In the genomic region with DNA sequence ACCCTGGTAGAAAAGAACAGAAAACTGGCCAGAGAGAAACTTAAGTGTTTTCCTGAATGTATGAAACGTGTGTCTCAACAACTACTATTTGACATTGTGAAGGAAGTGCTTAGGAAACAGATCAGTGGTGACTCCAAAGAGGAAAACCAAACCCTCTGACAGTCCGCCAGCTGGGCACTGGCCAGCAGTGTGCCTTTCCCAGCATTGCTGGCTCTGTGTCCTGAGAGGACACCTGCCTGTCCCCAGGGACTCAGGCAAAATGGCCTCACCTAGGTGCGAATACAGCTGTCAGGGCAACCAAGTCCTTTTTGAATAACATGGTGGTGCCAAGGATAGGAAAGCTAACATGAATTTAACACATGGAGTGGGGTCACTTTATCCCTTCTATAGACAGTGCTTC, we compare ENCODE assay signal across 17 cellular contexts.
DNase-seq lines count a peak whose midpoint lies in the region; ATAC-seq and TF ChIP-seq lines count a peak whose summit lies in the region.
"Had no signal": no experiment of that assay in that cellular context is flagged by ENCODE, and none has a peak within 500 bp of the region (broad histone marks: within the 10 kb centered on the region; RNA-seq: fewer than 3 reads in every experiment).

No MANE protein-coding gene starts in this region.

- no peaks in the 10 kb centered on the region for H3F3A ChIP-seq in neural progenitor cell (ENCODE audit: low read depth)
- no peaks in the 10 kb centered on the region for H3F3A ChIP-seq in SK-N-SH (replicated peaks; ENCODE audit: insufficient read depth)

- H3K9me3 Mint-ChIP-seq in neural progenitor cell (no peaks in the 10 kb centered on the region), endothelial cell (ENCODE audit: unreplicated experiment) (no peaks in the 10 kb centered on the region)

- CTCF ChIA-PET in SK-N-SH (lab: Yijun Ruan, JAX), result no interaction called here

- WGBS in SK-N-SH (ENCODE audit: low lambda C conversion rate), result 54% methylated on average over 3 of the region's 3 CpGs

- TF ChIP-seq RAD21 in SK-N-SH (IDR thresholded peaks at IDR 0.05; ENCODE audit: low read length), result no peak

- no peak for TF ChIP-seq CTCF in neural progenitor cell (IDR thresholded peaks at IDR 0.05)
- no peak for TF ChIP-seq CTCF in SK-N-SH (IDR thresholded peaks at IDR 0.05)
- no peak for TF ChIP-seq CTCF in endothelial cell (IDR thresholded peaks at IDR 0.05; ENCODE audit: unreplicated experiment)

- H3K79me2 ChIP-seq in neural progenitor cell (ENCODE audit: low read depth) (no peaks in the 10 kb centered on the region), SK-N-SH (ENCODE audit: insufficient read depth) (no peaks in the 10 kb centered on the region)

- H3K4me1 ChIP-seq in neural progenitor cell (no peaks in the 10 kb centered on the region), SK-N-SH (ENCODE audit: control insufficient read depth in 1 of 2, insufficient read depth in 2 of 2, low read depth in 1 of 2, low read length in 1 of 2) (no peaks in the 10 kb centered on the region)
- H3K4me1 ChIP-seq: lower lobe of right lung had no signal

- H3K4me2 ChIP-seq in neural progenitor cell (no peak overlapping the region), SK-N-SH (no peak overlapping the region)

- H3K4me1 Mint-ChIP-seq in neural progenitor cell (no peaks in the 10 kb centered on the region), endothelial cell (ENCODE audit: unreplicated experiment) (peaks cover 3% of the 10 kb centered on the region)
- H3K4me1 Mint-ChIP-seq: T-helper 17 cell had no signal

- peak; percentile 64 for DNase-seq in DMS153 treated with DMSO at 0.1 percent for 48 hours (lab: John Stamatoyannopoulos, UW; ENCODE audit: unreplicated experiment)
- peak; percentile 47 for DNase-seq in NCI-H2081 treated with DMSO at 0.1 percent for 48 hours (lab: John Stamatoyannopoulos, UW)
- peak; percentile 85 for DNase-seq in Right ventricle myocardium superior
- DNase-seq in pons (ENCODE audit: low spot score), result peak; percentile 50
- DNase-seq in neural progenitor cell (ENCODE audit: low spot score), result no peak
- DNase-seq in SK-N-SH, result no peak
- no peak for DNase-seq in endothelial cell (ENCODE audit: low spot score)
- DNase-seq: activated CD8-positive, alpha-beta memory T cell treated with anti-CD3 and anti-CD28 coated beads, Interleukin-2, amount 50 U/mL, for 48 hours; activated naive CD4-positive, alpha-beta T cell treated with Interleukin-2 at 50 U/mL for 16 hours; DND-41; HCEC 1CT; lower lobe of right lung; stimulated activated CD4-positive, alpha-beta T cell treated with anti-CD3 and anti-CD28 coated beads, Interleukin-4, amount 100 ng/mL, for 24 hours; T-helper 17 cell had no signal

- TF ChIP-seq EP300 in SK-N-SH (IDR thresholded peaks at IDR 0.05; ENCODE audit: borderline replicate concordance in 1 of 2, low read depth in 1 of 2, low read length in 1 of 2), result no peak

- H2AFZ ChIP-seq in neural progenitor cell (replicated peaks) (no peak overlapping the region), SK-N-SH (ENCODE audit: low read depth) (no peak overlapping the region)

- H3K4me3 ChIP-seq in neural progenitor cell (no peak overlapping the region), SK-N-SH (ENCODE audit: low read depth in 2 of 2, low read length in 1 of 2) (no peak overlapping the region)
- H3K4me3 ChIP-seq: lower lobe of right lung had no signal

- H3K27ac ChIP-seq in neural progenitor cell, result no peak overlapping the region
- no peak overlapping the region for H3K27ac ChIP-seq in SK-N-SH (ENCODE audit: low read depth in 2 of 2, low read length in 1 of 2)
- H3K27ac ChIP-seq: lower lobe of right lung, RWPE1 had no signal

- H4K20me1 ChIP-seq in neural progenitor cell (ENCODE audit: low read depth) (no peaks in the 10 kb centered on the region), SK-N-SH (ENCODE audit: insufficient read depth) (no peaks in the 10 kb centered on the region)

- no peaks in the 10 kb centered on the region for H3K27me3 ChIP-seq in neural progenitor cell
- no peaks in the 10 kb centered on the region for H3K27me3 ChIP-seq in SK-N-SH (ENCODE audit: insufficient read depth)

- H3K9me2 ChIP-seq in SK-N-SH, result no peaks in the 10 kb centered on the region

- no peaks in the 10 kb centered on the region for H3K9me3 ChIP-seq in neural progenitor cell (ENCODE audit: low read depth)
- no peaks in the 10 kb centered on the region for H3K9me3 ChIP-seq in SK-N-SH
- H3K9me3 ChIP-seq: lower lobe of right lung had no signal

- peaks cover 5% of the 10 kb centered on the region for H3K27me3 Mint-ChIP-seq in neural progenitor cell (ENCODE audit: insufficient read depth, low read depth)
- peaks cover 3% of the 10 kb centered on the region for H3K27me3 Mint-ChIP-seq in endothelial cell (ENCODE audit: unreplicated experiment)

- peak; percentile 96 for ATAC-seq in Right ventricle myocardium superior (ENCODE audit: poor library complexity)
- ATAC-seq in HG02884 (IDR thresholded peaks at IDR 0.05; ENCODE audit: unreplicated experiment), result no peak
- ATAC-seq: T-helper 17 cell had no signal

- POLR2A ChIA-PET in SK-N-SH (lab: Yijun Ruan, JAX), result no interaction called here

- H3K27ac Mint-ChIP-seq in neural progenitor cell (no peak overlapping the region), endothelial cell (ENCODE audit: unreplicated experiment) (no peak overlapping the region)
- H3K27ac Mint-ChIP-seq: IgD-negative memory B cell, T-helper 17 cell had no signal

- H3K36me3 ChIP-seq in neural progenitor cell, result no peaks in the 10 kb centered on the region
- no peaks in the 10 kb centered on the region for H3K36me3 ChIP-seq in SK-N-SH (replicated peaks in 1 of 2; ENCODE audit: control insufficient read depth in 1 of 2, insufficient read depth in 2 of 2, low read length in 1 of 2)
- H3K36me3 ChIP-seq: lower lobe of right lung had no signal

- H3K9ac ChIP-seq in neural progenitor cell (no peak overlapping the region), SK-N-SH (no peak overlapping the region)

- intact Hi-C loops in Right ventricle myocardium superior (cut with DNase I), result no loop called here

- H3K4me3 Mint-ChIP-seq in neural progenitor cell, result no peak overlapping the region
- no peak overlapping the region for H3K4me3 Mint-ChIP-seq in endothelial cell (ENCODE audit: unreplicated experiment)
- H3K4me3 Mint-ChIP-seq: IgD-negative memory B cell, T-helper 17 cell had no signal

- H3K36me3 Mint-ChIP-seq in neural progenitor cell (no peaks in the 10 kb centered on the region), endothelial cell (ENCODE audit: low read depth, unreplicated experiment) (no peaks in the 10 kb centered on the region)

TF ChIP-seq in SK-N-SH, 30 proteins besides CTCF, POLR2A, EP300 and RAD21:
- no peak for TF ChIP-seq NFIC (IDR thresholded peaks at IDR 0.05; ENCODE audit: borderline replicate concordance)

Comparison
In these comparisons a context has a peak if more than half of its experiments do, and no peak if none do; other contexts are left out.
1. DNase-seq: peak in DMS153 treated with DMSO at 0.1 percent for 48 hours (single experiment), NCI-H2081 treated with DMSO at 0.1 percent for 48 hours (single experiment), Right ventricle myocardium superior (single experiment) and pons (single experiment); none in neural progenitor cell (single experiment), SK-N-SH (single experiment) and endothelial cell (single experiment).